ENCODE assay signal across 19 cellular contexts in genomic region chr10:98967601-98968000, GRCh38.
"Had no signal": no experiment of that assay in that cellular context is flagged by ENCODE, and none has a peak within 500 bp of the region (broad histone marks: within the 10 kb centered on the region; RNA-seq: fewer than 3 reads in every experiment).

No MANE protein-coding gene starts in this region.

- H3K27me3 ChIP-seq: right lobe of liver, uterus had no signal

- H3K9me3 ChIP-seq: psoas muscle, right lobe of liver, uterus had no signal

- H3K36me3 Mint-ChIP-seq: activated CD8-positive, alpha-beta memory T cell treated with anti-CD3 and anti-CD28 coated beads, Interleukin-2, amount 10 ng/mL, durations not matched to agents 7 days and 5 days; activated naive CD8-positive, alpha-beta T cell had no signal

- H3K36me3 ChIP-seq: right lobe of liver, uterus had no signal

- H3K4me1 ChIP-seq: psoas muscle, right lobe of liver, uterus had no signal

- H3K27me3 Mint-ChIP-seq: activated CD8-positive, alpha-beta memory T cell treated with anti-CD3 and anti-CD28 coated beads, Interleukin-2, amount 10 ng/mL, durations not matched to agents 7 days and 5 days; activated T-cell treated with anti-CD3 and anti-CD28 coated beads, Interleukin-2, amount 50 U/mL, for 24 hours; stimulated activated naive CD8-positive, alpha-beta T cell treated with anti-CD3 and anti-CD28 coated beads, Interleukin-15, Interleukin-2, amounts not matched to agents 100 ng/mL and 50 ng/mL, for 24 hours had no signal

- H3K9me3 Mint-ChIP-seq: activated T-cell treated with anti-CD3 and anti-CD28 coated beads, Interleukin-2, amount 50 U/mL, for 24 hours; stimulated activated naive CD8-positive, alpha-beta T cell treated with anti-CD3 and anti-CD28 coated beads, Interleukin-15, Interleukin-2, amounts not matched to agents 100 ng/mL and 50 ng/mL, for 24 hours; T-helper 2 cell treated with Interferon-gamma antibody and Interleukin-4, amounts not matched to agents 5 μg/mL and 100 μg/mL, for 36 hours had no signal

- H3K4me1 Mint-ChIP-seq: activated CD8-positive, alpha-beta memory T cell treated with anti-CD3 and anti-CD28 coated beads, Interleukin-2, amount 10 ng/mL, durations not matched to agents 7 days and 5 days had no signal

- DNase-seq: activated CD4-positive, alpha-beta T cell treated with anti-CD3 and anti-CD28 coated beads for 1 hour; activated CD4-positive, alpha-beta T cell treated with anti-CD3 and anti-CD28 coated beads, Interleukin-2, amount 50 U/mL, for 48 hours; activated CD8-positive, alpha-beta memory T cell treated with anti-CD3 and anti-CD28 coated beads, Interleukin-2, amount 10 ng/mL, durations not matched to agents 7 days and 5 days; activated effector memory CD4-positive, alpha-beta T cell treated with Interleukin-2 at 50 U/mL for 16 hours; activated T-cell treated with anti-CD3 and anti-CD28 coated beads, Interleukin-2, amount 50 U/mL, for 24 hours; anterior cingulate cortex; central memory CD4-positive, alpha-beta T cell; cortex of kidney; effector CD8-positive, alpha-beta T cell; hippocampal formation; psoas muscle; right lobe of liver; stimulated activated CD4-positive, alpha-beta T cell treated with anti-CD3 and anti-CD28 coated beads, Interleukin-12 subunit alpha, Interleukin-12 subunit beta, amount 100 ng/mL, for 4 hours; stimulated activated CD8-positive, alpha-beta memory T cell treated with anti-CD3 and anti-CD28 coated beads, Interleukin-4, amount 100 ng/mL, for 48 hours; uterus had no signal

- H3K27ac ChIP-seq: epithelial cell of prostate, psoas muscle, right lobe of liver, uterus had no signal

- H3K4me3 Mint-ChIP-seq: activated CD8-positive, alpha-beta memory T cell treated with anti-CD3 and anti-CD28 coated beads, Interleukin-2, amount 10 ng/mL, durations not matched to agents 7 days and 5 days; activated naive CD8-positive, alpha-beta T cell; activated T-cell treated with anti-CD3 and anti-CD28 coated beads, Interleukin-2, amount 50 U/mL, for 24 hours; stimulated activated naive CD8-positive, alpha-beta T cell treated with anti-CD3 and anti-CD28 coated beads, Interleukin-15, Interleukin-2, amounts not matched to agents 100 ng/mL and 50 ng/mL, for 24 hours; T-helper 2 cell treated with Interferon-gamma antibody and Interleukin-4, amounts not matched to agents 5 μg/mL and 100 μg/mL, for 36 hours had no signal

- H3K4me3 ChIP-seq: psoas muscle, right lobe of liver, uterus had no signal

- H3K27ac Mint-ChIP-seq: activated CD8-positive, alpha-beta memory T cell treated with anti-CD3 and anti-CD28 coated beads, Interleukin-2, amount 10 ng/mL, durations not matched to agents 7 days and 5 days; activated naive CD8-positive, alpha-beta T cell; activated T-cell treated with anti-CD3 and anti-CD28 coated beads, Interleukin-2, amount 50 U/mL, for 24 hours; stimulated activated naive CD8-positive, alpha-beta T cell treated with anti-CD3 and anti-CD28 coated beads, Interleukin-15, Interleukin-2, amounts not matched to agents 100 ng/mL and 50 ng/mL, for 24 hours; T-helper 2 cell treated with Interferon-gamma antibody and Interleukin-4, amounts not matched to agents 5 μg/mL and 100 μg/mL, for 36 hours had no signal

- ATAC-seq: activated CD8-positive, alpha-beta memory T cell treated with anti-CD3 and anti-CD28 coated beads, Interleukin-2, amount 10 ng/mL, durations not matched to agents 7 days and 5 days; psoas muscle; right lobe of liver had no signal
